In genomic region chr6:102582569-102582968, GRCh38 we compare ENCODE assay signal across 31 cellular contexts.
"Had no signal": no experiment of that assay in that cellular context is flagged by ENCODE, and none has a peak within 500 bp of the region (broad histone marks: within the 10 kb centered on the region; RNA-seq: fewer than 3 reads in every experiment).

No MANE protein-coding gene starts in this region.

- ATAC-seq: activated CD8-positive, alpha-beta T cell treated with anti-CD3 and anti-CD28 coated beads for 36 hours; activated T-cell treated with anti-CD3 and anti-CD28 coated beads, Interleukin-2, amount 50 U/mL, for 72 hours; activated T-helper 17 cell treated with anti-CD3 and anti-CD28 coated beads, Interleukin-2, amount 50 U/mL, for 72 hours had no signal

- H2AFZ ChIP-seq: PC-9 had no signal

- H3K9me3 ChIP-seq: SJCRH30 had no signal

- H3K4me1 ChIP-seq: SJCRH30 had no signal

- H3K27me3 ChIP-seq: brain microvascular endothelial cell, SJCRH30 had no signal

- H3K4me3 ChIP-seq: PC-9, SJCRH30, SK-N-MC had no signal

- H3K36me3 ChIP-seq: brain microvascular endothelial cell, SJCRH30, WERI-Rb-1 had no signal

- H3K27ac ChIP-seq: brain microvascular endothelial cell, PC-9, RWPE1, SJCRH30, SK-N-MC, WERI-Rb-1 had no signal

- DNase-seq: activated CD4-positive, alpha-beta T cell treated with anti-CD3 and anti-CD28 coated beads, Interleukin-2, amount 10 ng/mL, durations not matched to agents 24 days and 14 days; activated CD4-positive, alpha-beta T cell treated with anti-CD3 and anti-CD28 coated beads, Interleukin-2, amount 50 U/mL, for 4 hours; activated CD8-positive, alpha-beta T cell treated with anti-CD3 and anti-CD28 coated beads for 36 hours; activated effector memory CD4-positive, alpha-beta T cell treated with anti-CD3 and anti-CD28 coated beads, Interleukin-2, amount 50 U/mL, for 16 hours; activated naive CD4-positive, alpha-beta T cell; activated naive CD4-positive, alpha-beta T cell treated with anti-CD3 and anti-CD28 coated beads, Interleukin-2, amount 50 U/mL, for 16 hours; activated naive CD8-positive, alpha-beta T cell treated with anti-CD3 and anti-CD28 coated beads for 36 hours; activated T-cell treated with anti-CD3 and anti-CD28 coated beads, Interleukin-2, amount 50 U/mL, for 1 hour; activated T-cell treated with anti-CD3 and anti-CD28 coated beads, Interleukin-2, amount 50 U/mL, for 72 hours; amniotic stem cell; brain microvascular endothelial cell; central memory CD4-positive, alpha-beta T cell; Karpas-422; KBM-7; NCI-H1048; NCI-H1105 treated with DMSO at 0.1 percent for 48 hours; NCI-H1436 treated with DMSO at 0.1 percent for 48 hours; NCI-H1694 treated with DMSO at 0.1 percent for 48 hours; NCI-H2029; NCI-H345; NCI-H526; NCI-H748 treated with DMSO at 0.1 percent for 48 hours; NK-92 treated with Interleukin-12 subunit alpha and Interleukin-12 subunit beta, amount 100 ng/mL, for 24 hours; PC-9; SHP77; SJCRH30; T1000; WERI-Rb-1 had no signal

- H3K4me2 ChIP-seq: PC-9 had no signal
